Comparison of ENCODE assay signal across 15 cellular contexts in the genomic region with DNA sequence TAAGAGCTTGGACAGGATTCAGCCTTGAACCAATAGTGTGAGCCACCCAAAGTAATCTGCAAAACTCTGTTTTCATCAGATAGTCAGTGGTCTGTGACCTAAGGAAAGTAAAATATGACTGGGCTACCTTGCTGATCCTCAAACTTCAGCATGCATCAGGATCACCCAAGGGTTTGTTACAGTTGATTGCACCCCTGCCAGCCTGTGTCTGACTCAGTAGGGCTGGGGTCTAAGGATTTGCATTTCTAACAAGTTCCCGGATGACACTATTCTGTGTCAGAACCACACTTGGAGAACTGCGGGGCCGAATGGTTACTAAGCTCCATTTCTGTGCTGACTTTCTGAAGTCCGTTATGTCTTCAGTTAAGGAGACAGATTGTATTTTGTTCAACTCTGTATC. TPM values are rescaled to one million over a fixed set of nuclear protein-coding genes. Genes with fewer than 3 reads are reported as not detected.
A peak's percentile ranks its signal among the peaks of the same experiment; 100 is the strongest.
DNase-seq lines count a peak whose midpoint lies in the region; ATAC-seq and TF ChIP-seq lines count a peak whose summit lies in the region.
"Had no signal": no experiment of that assay in that cellular context is flagged by ENCODE, and none has a peak within 500 bp of the region (broad histone marks: within the 10 kb centered on the region; RNA-seq: fewer than 3 reads in every experiment).

No MANE protein-coding gene starts in this region.

- H3K4me1 Mint-ChIP-seq in stimulated activated effector memory CD8-positive, alpha-beta T cell treated with anti-CD3 and anti-CD28 coated beads, Interleukin-12 subunit alpha, Interleukin-12 subunit beta, amount 100 ng/mL, for 72 hours, result peaks cover 15% of the 10 kb centered on the region
- peaks cover 3% of the 10 kb centered on the region for H3K4me1 Mint-ChIP-seq in activated CD8-positive, alpha-beta T cell treated with anti-CD3 and anti-CD28 coated beads, Interleukin-2, amount 10 ng/mL, durations not matched to agents 7 days and 5 days (ENCODE audit: low read depth)

- BruUV-seq in PC-3 (replicated peaks; lab: Mats Ljungman, UMichigan), result no TSS peak

- H3K27ac ChIP-seq in PC-3 (ENCODE audit: low read length), result peak overlapping the region; percentile 45
- H3K27ac ChIP-seq: esophagus muscularis mucosa, prostate gland, transverse colon had no signal

- H2AFZ ChIP-seq in PC-3 (ENCODE audit: low read length), result no peak overlapping the region

- no peak overlapping the region for H3K9ac ChIP-seq in PC-3 (ENCODE audit: low read length)

- H3K27me3 ChIP-seq in PC-3 (ENCODE audit: low read length), result no peaks in the 10 kb centered on the region
- H3K27me3 ChIP-seq: esophagus muscularis mucosa, transverse colon had no signal

- H3K4me3 ChIP-seq in PC-3 (ENCODE audit: low read length) (no peak overlapping the region), epithelial cell of proximal tubule (ENCODE audit: low read depth, low read length) (no peak overlapping the region)
- H3K4me3 ChIP-seq: esophagus muscularis mucosa, prostate gland, transverse colon had no signal

- H3K4me1 ChIP-seq in PC-3 (ENCODE audit: insufficient read depth, low read length), result peaks cover 28% of the 10 kb centered on the region
- H3K4me1 ChIP-seq: esophagus muscularis mucosa, prostate gland, transverse colon had no signal

- no peaks in the 10 kb centered on the region for H3K9me3 ChIP-seq in PC-3 (ENCODE audit: low read length)
- H3K9me3 ChIP-seq: esophagus muscularis mucosa, prostate gland, transverse colon had no signal

- H4K20me1 ChIP-seq in PC-3 (ENCODE audit: low read length), result no peaks in the 10 kb centered on the region

- no peaks in the 10 kb centered on the region for H3K9me3 Mint-ChIP-seq in stimulated activated effector memory CD8-positive, alpha-beta T cell treated with anti-CD3 and anti-CD28 coated beads, Interleukin-12 subunit alpha, Interleukin-12 subunit beta, amount 100 ng/mL, for 72 hours
- H3K9me3 Mint-ChIP-seq in activated CD8-positive, alpha-beta T cell treated with anti-CD3 and anti-CD28 coated beads, Interleukin-2, amount 10 ng/mL, durations not matched to agents 7 days and 5 days (ENCODE audit: insufficient read depth), result no peaks in the 10 kb centered on the region
- H3K9me3 Mint-ChIP-seq: CD8-positive, alpha-beta memory T cell; dendritic cell treated with granulocyte-macrophage colony-stimulating factor and Interleukin-4, amounts not matched to agents 40 ng/mL and 50 ng/mL, for 4 days had no signal

- H3K79me2 ChIP-seq in PC-3 (ENCODE audit: low read length), result no peaks in the 10 kb centered on the region

- no peaks in the 10 kb centered on the region for H3K27me3 Mint-ChIP-seq in activated CD8-positive, alpha-beta T cell treated with anti-CD3 and anti-CD28 coated beads, Interleukin-2, amount 10 ng/mL, durations not matched to agents 7 days and 5 days (ENCODE audit: low read depth)
- H3K27me3 Mint-ChIP-seq: CD8-positive, alpha-beta memory T cell; dendritic cell treated with granulocyte-macrophage colony-stimulating factor and Interleukin-4, amounts not matched to agents 40 ng/mL and 50 ng/mL, for 4 days had no signal

- POLR2A ChIA-PET in PC-3 (lab: Charles Lee; ENCODE audit: unreplicated experiment), result no interaction called here
- POLR2A ChIA-PET in activated CD8-positive, alpha-beta T cell treated with anti-CD3 and anti-CD28 coated beads, Interleukin-2, amount 10 ng/mL, durations not matched to agents 7 days and 5 days (lab: Charles Lee), result no interaction called here

- TF ChIP-seq CTCF in PC-3 (conservative IDR thresholded peaks at IDR 0.05; ENCODE audit: low read depth, low read length) (no peak), epithelial cell of proximal tubule (conservative IDR thresholded peaks at IDR 0.05; ENCODE audit: low read depth, low read length) (no peak)

- ATAC-seq in PC-3, result peak; percentile 33
- ATAC-seq in stimulated activated effector memory CD8-positive, alpha-beta T cell treated with anti-CD3 and anti-CD28 coated beads, Interleukin-12 subunit alpha, Interleukin-12 subunit beta, amount 100 ng/mL, for 72 hours, result peak; percentile 85
- ATAC-seq in activated CD8-positive, alpha-beta T cell treated with anti-CD3 and anti-CD28 coated beads, Interleukin-2, amount 10 ng/mL, durations not matched to agents 7 days and 5 days, result no peak

- intact Hi-C loops in PC-3 (cut with micrococcal nuclease), result loop anchor here (5.0 kb wide), 1 partner anchor 54 kb away; no protein-coding TSS in a partner anchor

- H3K36me3 Mint-ChIP-seq in stimulated activated effector memory CD8-positive, alpha-beta T cell treated with anti-CD3 and anti-CD28 coated beads, Interleukin-12 subunit alpha, Interleukin-12 subunit beta, amount 100 ng/mL, for 72 hours, result peaks cover 24% of the 10 kb centered on the region
- peaks cover 21% of the 10 kb centered on the region for H3K36me3 Mint-ChIP-seq in activated CD8-positive, alpha-beta T cell treated with anti-CD3 and anti-CD28 coated beads, Interleukin-2, amount 10 ng/mL, durations not matched to agents 7 days and 5 days (ENCODE audit: low read depth)

- no peaks in the 10 kb centered on the region for H3K9me2 ChIP-seq in PC-3 (replicated peaks; ENCODE audit: low read length)

- no peak overlapping the region for H3K4me2 ChIP-seq in PC-3 (ENCODE audit: low read length)

- CTCF ChIA-PET in PC-3 (lab: Charles Lee), result interaction anchor here (1.0 kb wide), 1 partner anchor 10 kb away, joined by 4 read pairs; no protein-coding TSS in a partner anchor
- CTCF ChIA-PET in activated CD8-positive, alpha-beta T cell treated with anti-CD3 and anti-CD28 coated beads, Interleukin-2, amount 10 ng/mL, durations not matched to agents 7 days and 5 days (lab: Charles Lee), result interaction anchor here (0.6 to 0.7 kb wide), 2 partner anchors 9 to 56 kb away, joined by 3 to 5 read pairs; no protein-coding TSS in a partner anchor

- peak; percentile 17 for DNase-seq in activated T-cell treated with anti-CD3 and anti-CD28 coated beads for 48 hours (ENCODE audit: low read depth)
- DNase-seq in activated T-cell treated with anti-CD3 and anti-CD28 coated beads for 4 hours, result no peak
- DNase-seq in PC-3, result peak; percentile 62
- DNase-seq in epithelial cell of proximal tubule (ENCODE audit: low read depth), result peak; percentile 86
- no peak for DNase-seq in stimulated activated effector memory CD8-positive, alpha-beta T cell treated with anti-CD3 and anti-CD28 coated beads, Interleukin-12 subunit alpha, Interleukin-12 subunit beta, amount 100 ng/mL, for 72 hours (ENCODE audit: low spot score in 2 of 2)
- DNase-seq in anterior cingulate cortex (lab: John Stamatoyannopoulos, UW), result no peak
- DNase-seq in activated CD8-positive, alpha-beta T cell treated with anti-CD3 and anti-CD28 coated beads, Interleukin-2, amount 10 ng/mL, durations not matched to agents 7 days and 5 days, result no peak
- no peak for DNase-seq in effector CD4-positive, alpha-beta T cell
- DNase-seq: CD8-positive, alpha-beta memory T cell; NCI-H2029 treated with DMSO at 0.1 percent for 48 hours; NCI-H524; transverse colon had no signal

- no peak overlapping the region for H3K4me3 Mint-ChIP-seq in stimulated activated effector memory CD8-positive, alpha-beta T cell treated with anti-CD3 and anti-CD28 coated beads, Interleukin-12 subunit alpha, Interleukin-12 subunit beta, amount 100 ng/mL, for 72 hours
- H3K4me3 Mint-ChIP-seq in activated CD8-positive, alpha-beta T cell treated with anti-CD3 and anti-CD28 coated beads, Interleukin-2, amount 10 ng/mL, durations not matched to agents 7 days and 5 days, result no peak overlapping the region
- H3K4me3 Mint-ChIP-seq: CD8-positive, alpha-beta memory T cell; dendritic cell treated with granulocyte-macrophage colony-stimulating factor and Interleukin-4, amounts not matched to agents 40 ng/mL and 50 ng/mL, for 4 days had no signal

- no peaks in the 10 kb centered on the region for H3F3A ChIP-seq in PC-3 (ENCODE audit: low read length, unreplicated experiment)

- H3K27ac Mint-ChIP-seq in stimulated activated effector memory CD8-positive, alpha-beta T cell treated with anti-CD3 and anti-CD28 coated beads, Interleukin-12 subunit alpha, Interleukin-12 subunit beta, amount 100 ng/mL, for 72 hours, result no peak overlapping the region
- H3K27ac Mint-ChIP-seq in activated CD8-positive, alpha-beta T cell treated with anti-CD3 and anti-CD28 coated beads, Interleukin-2, amount 10 ng/mL, durations not matched to agents 7 days and 5 days, result no peak overlapping the region
- H3K27ac Mint-ChIP-seq: dendritic cell treated with granulocyte-macrophage colony-stimulating factor and Interleukin-4, amounts not matched to agents 40 ng/mL and 50 ng/mL, for 4 days had no signal

- peaks cover 2% of the 10 kb centered on the region; the same call in 1 of the 2 replicates for H3K36me3 ChIP-seq in PC-3 (ENCODE audit: low read depth, low read length)
- H3K36me3 ChIP-seq: prostate gland, transverse colon had no signal

RNA-seq across cellular contexts. Expression of a gene that starts 40.6 kb away (rescaled TPM):
- 27.6 and 34.9 TPM in 2 replicates for total RNA-seq in PC-3 (2014; rRNA removed)
- total RNA-seq in epithelial cell of proximal tubule, result 21.7 and 25.8 TPM in 2 replicates
- total RNA-seq in activated CD8-positive, alpha-beta T cell treated with anti-CD3 and anti-CD28 coated beads, Interleukin-2, amount 10 ng/mL, durations not matched to agents 7 days and 5 days, result 1 to 10 TPM in 1 of 2 experiments, under 1 TPM in 1; 0.81 to 1.3 TPM

Comparison
In these comparisons a context has a peak if more than half of its experiments do, and no peak if none do; other contexts are left out.
1. DNase-seq: peak in activated T-cell treated with anti-CD3 and anti-CD28 coated beads for 48 hours (single experiment), PC-3 (single experiment) and epithelial cell of proximal tubule (single experiment); none in activated T-cell treated with anti-CD3 and anti-CD28 coated beads for 4 hours (single experiment), stimulated activated effector memory CD8-positive, alpha-beta T cell treated with anti-CD3 and anti-CD28 coated beads, Interleukin-12 subunit alpha, Interleukin-12 subunit beta, amount 100 ng/mL, for 72 hours (0 of 2), anterior cingulate cortex (0 of 58), activated CD8-positive, alpha-beta T cell treated with anti-CD3 and anti-CD28 coated beads, Interleukin-2, amount 10 ng/mL, durations not matched to agents 7 days and 5 days (single experiment) and effector CD4-positive, alpha-beta T cell (single experiment).